ENCODE assay signal across 18 cellular contexts in genomic region chr15:71562251-71562650, GRCh38.
"Had no signal": no experiment of that assay in that cellular context is flagged by ENCODE, and none has a peak within 500 bp of the region (broad histone marks: within the 10 kb centered on the region; RNA-seq: fewer than 3 reads in every experiment).

No MANE protein-coding gene starts in this region.

- H3K4me1 Mint-ChIP-seq: activated T-helper 17 cell treated with anti-CD3 and anti-CD28 coated beads, Interleukin-2, amount 50 U/mL, for 72 hours; neural progenitor cell had no signal

- H3K27me3 ChIP-seq: esophagus muscularis mucosa, gastrocnemius medialis, neural progenitor cell, tibial nerve had no signal

- DNase-seq: activated CD4-positive, alpha-beta T cell treated with anti-CD3 and anti-CD28 coated beads for 48 hours; activated CD8-positive, alpha-beta memory T cell treated with anti-CD3 and anti-CD28 coated beads for 24 hours; activated naive CD4-positive, alpha-beta T cell treated with anti-CD3 and anti-CD28 coated beads for 36 hours; activated T-cell treated with anti-CD3 and anti-CD28 coated beads for 4 hours; cerebellar nuclear complex; endodermal cell; gastrocnemius medialis; kidney; left ventricle myocardium superior; mesendoderm; posterior cingulate gyrus; T-helper 1 cell had no signal

- H3K36me3 Mint-ChIP-seq: neural progenitor cell had no signal

- H3K27me3 Mint-ChIP-seq: brain had no signal

- H3K4me3 ChIP-seq: esophagus muscularis mucosa, gastrocnemius medialis, neural progenitor cell, skin epidermis, tibial nerve had no signal

- H3K4me2 ChIP-seq: neural progenitor cell had no signal

- ATAC-seq: activated T-helper 17 cell treated with anti-CD3 and anti-CD28 coated beads, Interleukin-2, amount 50 U/mL, for 72 hours; gastrocnemius medialis; left ventricle myocardium superior had no signal

- H3K27ac Mint-ChIP-seq: activated naive CD4-positive, alpha-beta T cell treated with anti-CD3 and anti-CD28 coated beads for 36 hours; activated T-helper 17 cell treated with anti-CD3 and anti-CD28 coated beads, Interleukin-2, amount 50 U/mL, for 72 hours; brain; endodermal cell; neural progenitor cell had no signal

- H3K4me1 ChIP-seq: gastrocnemius medialis, neural progenitor cell had no signal

- H3K9me3 ChIP-seq: gastrocnemius medialis had no signal

- H2AFZ ChIP-seq: neural progenitor cell had no signal

- H3K4me3 Mint-ChIP-seq: activated naive CD4-positive, alpha-beta T cell treated with anti-CD3 and anti-CD28 coated beads for 36 hours; activated T-helper 17 cell treated with anti-CD3 and anti-CD28 coated beads, Interleukin-2, amount 50 U/mL, for 72 hours; brain; endodermal cell; neural progenitor cell had no signal

- H3K9me3 Mint-ChIP-seq: activated naive CD4-positive, alpha-beta T cell treated with anti-CD3 and anti-CD28 coated beads for 36 hours; activated T-helper 17 cell treated with anti-CD3 and anti-CD28 coated beads, Interleukin-2, amount 50 U/mL, for 72 hours; endodermal cell had no signal

- H3K27ac ChIP-seq: esophagus muscularis mucosa, gastrocnemius medialis, neural progenitor cell, tibial nerve had no signal

- H3K36me3 ChIP-seq: esophagus muscularis mucosa, gastrocnemius medialis, neural progenitor cell, tibial nerve had no signal
